20 cellular contexts compared by ENCODE assay signal in the genomic region with DNA sequence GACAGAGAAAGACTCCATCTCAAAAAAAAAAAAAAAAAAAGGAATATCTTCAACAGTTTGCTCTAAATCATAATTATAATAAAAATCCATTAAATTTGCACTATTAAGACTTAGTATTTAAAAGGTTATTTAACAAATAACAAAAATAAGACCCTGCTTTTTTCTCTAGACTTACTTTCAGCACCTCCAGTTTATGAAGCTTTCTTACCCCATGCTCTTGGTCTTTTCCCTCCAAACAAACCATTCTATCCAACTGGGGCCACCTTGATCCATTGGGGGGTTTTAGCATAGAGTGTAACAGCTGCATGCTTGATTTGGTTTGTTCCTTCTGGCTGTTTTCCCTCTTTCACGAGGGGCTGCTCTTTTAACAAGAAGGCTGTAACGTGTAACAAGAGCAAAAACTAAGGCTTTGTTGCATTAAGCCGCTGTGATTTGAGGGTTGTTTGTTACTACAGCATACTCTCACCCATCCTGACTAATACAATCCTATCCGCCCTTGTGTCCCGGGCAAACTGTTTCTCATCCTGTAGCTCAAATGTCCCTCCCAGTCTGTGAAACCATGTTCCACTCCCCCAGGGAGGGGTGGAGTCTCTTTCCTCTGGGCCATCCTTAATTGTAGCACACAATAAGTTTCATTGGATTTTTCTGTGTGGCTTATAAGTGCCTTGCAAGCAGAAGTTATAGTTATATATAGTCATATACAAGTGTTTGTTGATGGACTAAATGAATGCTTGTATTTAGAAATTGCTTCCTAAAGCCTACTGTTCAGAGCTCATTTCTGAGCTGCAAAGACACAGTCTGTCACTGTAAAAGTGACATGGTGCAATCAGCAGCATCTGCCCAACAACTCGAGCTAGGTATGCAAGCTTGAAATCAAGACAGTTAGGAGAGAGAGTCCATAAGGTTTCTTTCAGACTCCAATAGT. TPM values are rescaled to one million over a fixed set of nuclear protein-coding genes. Genes with fewer than 3 reads are reported as not detected.
DNase-seq lines count a peak whose midpoint lies in the region; ATAC-seq lines count a peak whose summit lies in the region.
"Had no signal": no experiment of that assay in that cellular context is flagged by ENCODE, and none has a peak within 500 bp of the region (broad histone marks: within the 10 kb centered on the region; RNA-seq: fewer than 3 reads in every experiment).

No MANE protein-coding gene starts in this region.

- peak; percentile 36 for DNase-seq in NCI-H82 (lab: John Stamatoyannopoulos, UW)
- no peak for DNase-seq in NCI-H82 treated with DMSO at 0.1 percent for 48 hours (lab: John Stamatoyannopoulos, UW; ENCODE audit: unreplicated experiment)
- DNase-seq in NCI-H1694 treated with DMSO at 0.1 percent for 48 hours (lab: John Stamatoyannopoulos, UW) = peak; percentile 63
- DNase-seq in SK-N-DZ (ENCODE audit: low spot score) = peak; percentile 96
- DNase-seq in islet precursor cell = peak; percentile 20
- DNase-seq in putamen (ENCODE audit: low spot score) = no peak
- DNase-seq in stimulated activated CD4-positive, alpha-beta T cell treated with anti-CD3 and anti-CD28 coated beads, Interleukin-4, amount 100 ng/mL, for 1 hour = no peak
- DNase-seq: BE2C; Calu3; CD4-positive, alpha-beta T cell; COR-L47; DMS53; DMS79 treated with DMSO at 0.1 percent for 48 hours; GF-D8; GOT3; H7; HCEC 1CT had no signal

- ATAC-seq in HG02798 (IDR thresholded peaks at IDR 0.05; ENCODE audit: poor library complexity, unreplicated experiment) = no peak

RNA-seq across cellular contexts. Expression of a gene that starts 9.5 kb away (rescaled TPM):
- 1,097 and 1,099 TPM in 2 replicates for polyA plus RNA-seq in SK-N-DZ (2014; cell fraction: cytosol; rRNA removed)
- 1,072 and 1,695 TPM in 2 replicates for polyA plus RNA-seq in SK-N-DZ (2014; cell fraction: nucleus; rRNA removed)
- polyA plus RNA-seq: AG04450, CD14-positive monocyte had no signal

Comparison
In these comparisons a context has a peak if more than half of its experiments do, and no peak if none do; other contexts are left out.
1. DNase-seq: peak in NCI-H82 (single experiment), NCI-H1694 treated with DMSO at 0.1 percent for 48 hours (single experiment), SK-N-DZ (single experiment) and islet precursor cell (single experiment); none in NCI-H82 treated with DMSO at 0.1 percent for 48 hours (single experiment), putamen (single experiment) and stimulated activated CD4-positive, alpha-beta T cell treated with anti-CD3 and anti-CD28 coated beads, Interleukin-4, amount 100 ng/mL, for 1 hour (single experiment).